ENCODE assay signal across 24 cellular contexts in genomic region chr14:100119251-100119650, GRCh38. TPM values are rescaled to one million over a fixed set of nuclear protein-coding genes. Genes with fewer than 3 reads are reported as not detected.
DNase-seq lines count a peak whose midpoint lies in the region; ATAC-seq and TF ChIP-seq lines count a peak whose summit lies in the region.
"Had no signal": no experiment of that assay in that cellular context is flagged by ENCODE, and none has a peak within 500 bp of the region (broad histone marks: within the 10 kb centered on the region; RNA-seq: fewer than 3 reads in every experiment).

No MANE protein-coding gene starts in this region.

- peaks cover 62% of the 10 kb centered on the region for H3K36me3 Mint-ChIP-seq in activated CD4-positive, alpha-beta T cell treated with anti-CD3 and anti-CD28 coated beads, Interleukin-2, amount 10 ng/mL, durations not matched to agents 7 days and 5 days (ENCODE audit: low read depth)
- peaks cover 3 to 95% (median 12%) of the 10 kb centered on the region in 3 donors for H3K36me3 Mint-ChIP-seq in CD8-positive, alpha-beta memory T cell
- H3K36me3 Mint-ChIP-seq in activated naive CD8-positive, alpha-beta T cell treated with anti-CD3 and anti-CD28 coated beads for 36 hours = peaks cover 19% of the 10 kb centered on the region
- H3K36me3 Mint-ChIP-seq in nephron progenitor cell (ENCODE audit: low read depth) = peaks cover 20% of the 10 kb centered on the region
- peaks cover 11% of the 10 kb centered on the region for H3K36me3 Mint-ChIP-seq in osteocyte (ENCODE audit: unreplicated experiment)

- H3K4me1 Mint-ChIP-seq in activated CD4-positive, alpha-beta T cell treated with anti-CD3 and anti-CD28 coated beads, Interleukin-2, amount 10 ng/mL, durations not matched to agents 7 days and 5 days = peaks cover 10% of the 10 kb centered on the region
- peaks cover 9 to 50% (median 26%) of the 10 kb centered on the region in 3 donors for H3K4me1 Mint-ChIP-seq in CD8-positive, alpha-beta memory T cell
- H3K4me1 Mint-ChIP-seq in activated naive CD8-positive, alpha-beta T cell treated with anti-CD3 and anti-CD28 coated beads for 36 hours = peaks cover 31% of the 10 kb centered on the region
- H3K4me1 Mint-ChIP-seq in nephron progenitor cell (peaks cover 39% of the 10 kb centered on the region), osteocyte (ENCODE audit: unreplicated experiment) (no peaks in the 10 kb centered on the region)

- H3K27me3 ChIP-seq in CD8-positive, alpha-beta memory T cell (ENCODE audit: insufficient read depth, low read length, poor library complexity, severe bottlenecking) = no peaks in the 10 kb centered on the region
- H3K27me3 ChIP-seq: gastrocnemius medialis, stomach, thyroid gland had no signal

- H3K27me3 Mint-ChIP-seq in activated CD4-positive, alpha-beta T cell treated with anti-CD3 and anti-CD28 coated beads, Interleukin-2, amount 10 ng/mL, durations not matched to agents 7 days and 5 days = no peaks in the 10 kb centered on the region
- H3K27me3 Mint-ChIP-seq in CD8-positive, alpha-beta memory T cell = no peaks in the 10 kb centered on the region
- H3K27me3 Mint-ChIP-seq in activated naive CD8-positive, alpha-beta T cell treated with anti-CD3 and anti-CD28 coated beads for 36 hours = no peaks in the 10 kb centered on the region
- H3K27me3 Mint-ChIP-seq in nephron progenitor cell (ENCODE audit: low read depth, poor library complexity) (peaks cover under 1% of the 10 kb centered on the region), osteocyte (ENCODE audit: unreplicated experiment) (no peaks in the 10 kb centered on the region)

- no peak overlapping the region for H3K4me3 ChIP-seq in CD8-positive, alpha-beta memory T cell (ENCODE audit: low read length)
- no peak overlapping the region for H3K4me3 ChIP-seq in coronary artery
- H3K4me3 ChIP-seq: gastrocnemius medialis, psoas muscle, stomach, thyroid gland had no signal

- H3K27ac Mint-ChIP-seq in activated CD4-positive, alpha-beta T cell treated with anti-CD3 and anti-CD28 coated beads, Interleukin-2, amount 10 ng/mL, durations not matched to agents 7 days and 5 days = peak overlapping the region; percentile 54
- peak overlapping the region in 5 of 8 donors; percentile 21 to 55 (median 35) for H3K27ac Mint-ChIP-seq in CD8-positive, alpha-beta memory T cell
- peak overlapping the region; percentile 39 for H3K27ac Mint-ChIP-seq in activated naive CD8-positive, alpha-beta T cell treated with anti-CD3 and anti-CD28 coated beads for 36 hours
- H3K27ac Mint-ChIP-seq in nephron progenitor cell (peak overlapping the region; percentile 73), osteocyte (ENCODE audit: unreplicated experiment) (no peak overlapping the region)

- no peak for TF ChIP-seq CTCF in nephron progenitor cell (IDR thresholded peaks at IDR 0.05)
- TF ChIP-seq CTCF in osteocyte (IDR thresholded peaks at IDR 0.05) = no peak
- no peak for TF ChIP-seq CTCF in coronary artery (IDR thresholded peaks at IDR 0.05)

- CTCF ChIA-PET in activated CD4-positive, alpha-beta T cell treated with anti-CD3 and anti-CD28 coated beads, Interleukin-2, amount 10 ng/mL, durations not matched to agents 7 days and 5 days (lab: Charles Lee) = interaction anchor here (0.6 to 3.4 kb wide), 5 partner anchors 11 to 20 kb away, joined by 3 to 14 read pairs (median 5); no protein-coding TSS in a partner anchor
- CTCF ChIA-PET in CD8-positive, alpha-beta memory T cell (lab: Charles Lee) = interaction anchor here (0.8 to 58.3 kb wide), 5 partner anchors 9 to 47 kb away, joined by 3 to 1568 read pairs (median 4); partner anchors contain the start of gene EVL

- peaks cover 74% of the 10 kb centered on the region for H3K36me3 ChIP-seq in CD8-positive, alpha-beta memory T cell (ENCODE audit: insufficient read depth, low read length)
- H3K36me3 ChIP-seq: gastrocnemius medialis, thyroid gland had no signal

- H3K4me3 Mint-ChIP-seq in activated CD4-positive, alpha-beta T cell treated with anti-CD3 and anti-CD28 coated beads, Interleukin-2, amount 10 ng/mL, durations not matched to agents 7 days and 5 days = no peak overlapping the region
- no peak overlapping the region for H3K4me3 Mint-ChIP-seq in CD8-positive, alpha-beta memory T cell
- no peak overlapping the region for H3K4me3 Mint-ChIP-seq in activated naive CD8-positive, alpha-beta T cell treated with anti-CD3 and anti-CD28 coated beads for 36 hours
- no peak overlapping the region for H3K4me3 Mint-ChIP-seq in nephron progenitor cell
- no peak overlapping the region for H3K4me3 Mint-ChIP-seq in osteocyte (ENCODE audit: unreplicated experiment)
- H3K4me3 Mint-ChIP-seq: H9 had no signal

- no peaks in the 10 kb centered on the region for H3K4me1 ChIP-seq in CD8-positive, alpha-beta memory T cell (ENCODE audit: insufficient read depth, low read length)
- H3K4me1 ChIP-seq: Caco-2, gastrocnemius medialis, psoas muscle, stomach, thyroid gland had no signal

- no peaks in the 10 kb centered on the region for H3K9me3 Mint-ChIP-seq in activated CD4-positive, alpha-beta T cell treated with anti-CD3 and anti-CD28 coated beads, Interleukin-2, amount 10 ng/mL, durations not matched to agents 7 days and 5 days
- no peaks in the 10 kb centered on the region for H3K9me3 Mint-ChIP-seq in CD8-positive, alpha-beta memory T cell
- H3K9me3 Mint-ChIP-seq in activated naive CD8-positive, alpha-beta T cell treated with anti-CD3 and anti-CD28 coated beads for 36 hours = no peaks in the 10 kb centered on the region
- H3K9me3 Mint-ChIP-seq in nephron progenitor cell (no peaks in the 10 kb centered on the region), osteocyte (ENCODE audit: unreplicated experiment) (no peaks in the 10 kb centered on the region)
- H3K9me3 Mint-ChIP-seq: H9 had no signal

- no peak for DNase-seq in activated CD4-positive, alpha-beta T cell treated with anti-CD3 and anti-CD28 coated beads, Interleukin-2, amount 10 ng/mL, durations not matched to agents 7 days and 5 days
- no peak for DNase-seq in activated CD4-positive, alpha-beta T cell treated with anti-CD3 and anti-CD28 coated beads for 1 hour
- no peak for DNase-seq in CD8-positive, alpha-beta memory T cell
- no peak for DNase-seq in activated naive CD8-positive, alpha-beta T cell treated with anti-CD3 and anti-CD28 coated beads for 36 hours
- DNase-seq in nephron progenitor cell (no peak), osteocyte (ENCODE audit: extremely low spot score, unreplicated experiment) (no peak), coronary artery (ENCODE audit: low spot score) (no peak)
- DNase-seq: AML-193; Caco-2; central memory CD4-positive, alpha-beta T cell; dermis blood vessel endothelial cell; gastrocnemius medialis; GDM1; H9; left cardiac atrium; NCI-H1092; NCI-H1694 treated with DMSO at 0.1 percent for 48 hours; NCI-H2171 treated with DMSO at 0.1 percent for 48 hours; NCI-H524; PC-3; psoas muscle; stomach; thyroid gland had no signal

- H3K9me3 ChIP-seq in CD8-positive, alpha-beta memory T cell (ENCODE audit: low read length) = no peaks in the 10 kb centered on the region
- H3K9me3 ChIP-seq: Caco-2, gastrocnemius medialis, psoas muscle, stomach, thyroid gland had no signal

- ATAC-seq in esophagus mucosa = no peak
- ATAC-seq: gastrocnemius medialis, left cardiac atrium, PC-3, psoas muscle had no signal

- no peak overlapping the region for H3K27ac ChIP-seq in CD8-positive, alpha-beta memory T cell (ENCODE audit: low read depth, low read length)
- no peak overlapping the region for H3K27ac ChIP-seq in coronary artery
- H3K27ac ChIP-seq: gastrocnemius medialis, psoas muscle, stomach, thyroid gland had no signal

- POLR2A ChIA-PET in activated CD4-positive, alpha-beta T cell treated with anti-CD3 and anti-CD28 coated beads, Interleukin-2, amount 10 ng/mL, durations not matched to agents 7 days and 5 days (lab: Charles Lee) = no interaction called here
- POLR2A ChIA-PET in CD8-positive, alpha-beta memory T cell (lab: Charles Lee) = no interaction called here

RNA-seq across cellular contexts. Expression of gene DEGS2, which starts 40.2 kb away (rescaled TPM):
- under 1 TPM; 0.15 to 0.23 TPM for total RNA-seq in activated CD4-positive, alpha-beta T cell treated with anti-CD3 and anti-CD28 coated beads, Interleukin-2, amount 10 ng/mL, durations not matched to agents 7 days and 5 days
- under 1 TPM; 0.35 to 0.42 TPM for total RNA-seq in CD8-positive, alpha-beta memory T cell
- 0.72 TPM for polyA plus RNA-seq in CD8-positive, alpha-beta memory T cell
- total RNA-seq in activated naive CD8-positive, alpha-beta T cell treated with anti-CD3 and anti-CD28 coated beads for 36 hours = 1 to 10 TPM; 1.6 to 1.8 TPM
- 51.5 TPM for total RNA-seq in esophagus mucosa
- total RNA-seq in osteocyte = 0.19 and 0.21 TPM in 2 replicates

RNA-seq across cellular contexts. Expression of gene EVL, which starts 54.0 kb away (rescaled TPM):
- total RNA-seq in activated CD4-positive, alpha-beta T cell treated with anti-CD3 and anti-CD28 coated beads, Interleukin-2, amount 10 ng/mL, durations not matched to agents 7 days and 5 days = 1,000 to 10,000 TPM; 1,017 to 1,048 TPM
- 100 to 1,000 TPM; 218 to 228 TPM for total RNA-seq in CD8-positive, alpha-beta memory T cell
- polyA plus RNA-seq in CD8-positive, alpha-beta memory T cell = 129 TPM
- total RNA-seq in activated naive CD8-positive, alpha-beta T cell treated with anti-CD3 and anti-CD28 coated beads for 36 hours = 100 to 1,000 TPM; 225 to 236 TPM
- total RNA-seq in esophagus mucosa = 25.2 TPM
- 136 and 157 TPM in 2 replicates for total RNA-seq in osteocyte

Comparison
In these comparisons a context has a peak if more than half of its experiments do, and no peak if none do; other contexts are left out.
1. RNA of gene DEGS2, which starts 40.2 kb away (total RNA-seq): 51.5 TPM in esophagus mucosa (single experiment); 1.6 to 1.8 TPM in activated naive CD8-positive, alpha-beta T cell treated with anti-CD3 and anti-CD28 coated beads for 36 hours, 0.35 to 0.42 TPM in CD8-positive, alpha-beta memory T cell, 0.15 to 0.23 TPM in activated CD4-positive, alpha-beta T cell treated with anti-CD3 and anti-CD28 coated beads, Interleukin-2, amount 10 ng/mL, durations not matched to agents 7 days and 5 days and 0.19 to 0.21 TPM in osteocyte; every median in the first group is over 10 times any median in the second.